In the genomic region with DNA sequence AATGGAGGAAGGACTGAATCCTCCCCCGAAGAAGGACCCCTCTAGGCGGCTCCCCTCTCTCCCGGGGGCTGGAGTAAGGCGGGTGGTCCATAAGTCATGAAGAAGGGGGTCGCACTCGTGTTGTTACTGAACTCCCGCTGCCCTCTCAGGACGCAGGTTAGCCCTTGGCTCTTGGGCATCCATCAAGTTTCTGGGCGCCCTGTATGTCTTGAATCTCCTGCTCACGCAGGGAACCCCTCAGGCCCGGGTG, we compare ENCODE assay signal across 2 cellular contexts.
TF ChIP-seq lines count a peak whose summit lies in the region.

No MANE protein-coding gene starts in this region.

TF ChIP-seq in H1, 55 proteins besides CTCF, POLR2A, EP300 and RAD21:
- TF ChIP-seq RFX5 (IDR thresholded peaks at IDR 0.05; ENCODE audit: borderline replicate concordance, low read depth, low read length) (no peak), GABPA (IDR thresholded peaks at IDR 0.05; ENCODE audit: borderline replicate concordance, insufficient read depth, low read length) (no peak), KDM4A (IDR thresholded peaks at IDR 0.05; ENCODE audit: low read depth, low read length, severe bottlenecking) (no peak), HDAC2 (IDR thresholded peaks at IDR 0.05; ENCODE audit: borderline replicate concordance in 1 of 2, low read depth in 2 of 2, low read length in 2 of 2) (no peak), YY1 (IDR thresholded peaks at IDR 0.05; ENCODE audit: low read depth, low read length) (no peak), SAP30 (IDR thresholded peaks at IDR 0.05; ENCODE audit: insufficient read depth, insufficient replicate concordance, low read length) (no peak), SUZ12 (IDR thresholded peaks at IDR 0.05; ENCODE audit: low read length) (no peak), ZNF274 (IDR thresholded peaks at IDR 0.05; ENCODE audit: borderline replicate concordance, extremely low read depth, low read length) (no peak), EZH2 (IDR thresholded peaks at IDR 0.05; ENCODE audit: low read depth, low read length, severe bottlenecking) (no peak), NRF1 (IDR thresholded peaks at IDR 0.05; ENCODE audit: low read depth, low read length) (no peak), JUND (IDR thresholded peaks at IDR 0.05; ENCODE audit: low read length) (no peak), NANOG (IDR thresholded peaks at IDR 0.05; ENCODE audit: insufficient read depth, low read depth, low read length, poor library complexity, severe bottlenecking) (no peak), CTBP2 (IDR thresholded peaks at IDR 0.05; ENCODE audit: borderline replicate concordance, insufficient read depth, insufficient read length, low read length) (no peak), TCF12 (IDR thresholded peaks at IDR 0.05; ENCODE audit: low read depth, low read length) (no peak), BCL11A (IDR thresholded peaks at IDR 0.05; ENCODE audit: low read depth in 2 of 2, low read length in 2 of 2) (no peak), ASH2L (IDR thresholded peaks at IDR 0.05; ENCODE audit: low read length) (no peak)

TF ChIP-seq in neural cell, 6 proteins besides CTCF, POLR2A, EP300 and RAD21:
- no peak for TF ChIP-seq SMC3 (conservative IDR thresholded peaks at IDR 0.05; ENCODE audit: poor library complexity)
- TF ChIP-seq REST (IDR thresholded peaks at IDR 0.05; ENCODE audit: borderline replicate concordance): no peak
- TF ChIP-seq EZH2 (IDR thresholded peaks at IDR 0.05; ENCODE audit: borderline replicate concordance, insufficient read depth, low read length, poor library complexity, severe bottlenecking): no peak
- TF ChIP-seq POLR2AphosphoS5 (IDR thresholded peaks at IDR 0.05): no peak
- no peak for TF ChIP-seq MXI1 (conservative IDR thresholded peaks at IDR 0.05; ENCODE audit: poor library complexity, severe bottlenecking)
- no peak for TF ChIP-seq TAF1 (IDR thresholded peaks at IDR 0.05; ENCODE audit: low read depth)
